ENCODE assay signal across 9 cellular contexts in the genomic region with DNA sequence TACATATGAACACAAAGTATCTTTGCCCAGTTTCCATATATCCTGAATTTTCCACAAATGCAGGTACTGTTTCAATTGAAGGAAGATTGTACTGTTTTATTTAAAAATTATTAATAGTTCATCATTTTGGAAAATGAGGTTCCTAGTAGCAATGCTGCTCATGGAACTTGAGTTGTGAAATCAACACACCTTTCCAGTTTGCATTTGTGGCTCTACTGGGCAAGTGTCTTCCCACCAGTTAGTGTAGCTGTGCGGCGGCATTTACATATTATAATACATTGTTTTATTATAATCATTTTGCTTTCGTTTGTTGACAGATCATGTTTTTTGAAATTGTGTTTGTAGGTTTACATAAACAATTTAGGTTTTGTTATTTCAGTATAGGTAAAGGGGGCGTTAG. TPM values are rescaled to one million over a fixed set of nuclear protein-coding genes. Genes with fewer than 3 reads are reported as not detected.
A peak's percentile ranks its signal among the peaks of the same experiment; 100 is the strongest.
DNase-seq lines count a peak whose midpoint lies in the region; ATAC-seq and TF ChIP-seq lines count a peak whose summit lies in the region.
"Had no signal": no experiment of that assay in that cellular context is flagged by ENCODE, and none has a peak within 500 bp of the region (broad histone marks: within the 10 kb centered on the region; RNA-seq: fewer than 3 reads in every experiment).

No MANE protein-coding gene starts in this region.

- peaks cover 39% of the 10 kb centered on the region for H3K36me3 Mint-ChIP-seq in CD4-positive, alpha-beta T cell (ENCODE audit: low read depth)
- peaks cover 35% of the 10 kb centered on the region for H3K36me3 Mint-ChIP-seq in dendritic cell treated with granulocyte-macrophage colony-stimulating factor and Interleukin-4, amounts not matched to agents 40 ng/mL and 50 ng/mL, for 4 days (ENCODE audit: low read depth)

- H3K79me2 ChIP-seq in neural cell (replicated peaks; ENCODE audit: insufficient read depth, low read length) = peaks cover 20% of the 10 kb centered on the region

- peaks cover 17% of the 10 kb centered on the region for H3K4me1 Mint-ChIP-seq in CD4-positive, alpha-beta T cell (ENCODE audit: low read depth)
- no peaks in the 10 kb centered on the region for H3K4me1 Mint-ChIP-seq in dendritic cell treated with granulocyte-macrophage colony-stimulating factor and Interleukin-4, amounts not matched to agents 40 ng/mL and 50 ng/mL, for 4 days (ENCODE audit: low read depth)

- no peak overlapping the region for H2AFZ ChIP-seq in neural cell (ENCODE audit: low read depth, low read length)

- peaks cover 4% of the 10 kb centered on the region for H3K27me3 Mint-ChIP-seq in CD4-positive, alpha-beta T cell
- H3K27me3 Mint-ChIP-seq in dendritic cell treated with granulocyte-macrophage colony-stimulating factor and Interleukin-4, amounts not matched to agents 40 ng/mL and 50 ng/mL, for 4 days = no peaks in the 10 kb centered on the region

- peak overlapping the region; percentile 100 for H3K9ac ChIP-seq in neural cell (ENCODE audit: low read length)

- H3F3A ChIP-seq in neural cell (ENCODE audit: insufficient read depth, low read length, poor library complexity, severe bottlenecking) = no peaks in the 10 kb centered on the region

- no peaks in the 10 kb centered on the region for H3K9me3 ChIP-seq in CD4-positive, alpha-beta T cell (ENCODE audit: control insufficient read depth, low read length)
- no peaks in the 10 kb centered on the region for H3K9me3 ChIP-seq in neural cell (ENCODE audit: low read length)

- CTCF ChIA-PET in CD4-positive, alpha-beta T cell (lab: Charles Lee) = no interaction called here

- H3K27ac ChIP-seq in CD4-positive, alpha-beta T cell (ENCODE audit: low read depth, low read length) = peak overlapping the region; percentile 100
- peak overlapping the region; percentile 100 for H3K27ac ChIP-seq in neural cell (ENCODE audit: low read length)

- H3K9me2 ChIP-seq in neural cell (ENCODE audit: insufficient read depth, low read length) = no peaks in the 10 kb centered on the region

- POLR2A ChIA-PET in CD4-positive, alpha-beta T cell (lab: Charles Lee) = interaction anchor here (0.9 to 1.1 kb wide), 3 partner anchors 52 to 127 kb away, joined by 3 to 4 read pairs (median 4); no protein-coding TSS in a partner anchor

- H4K20me1 ChIP-seq in neural cell (ENCODE audit: insufficient read depth) = peaks cover 13% of the 10 kb centered on the region

- TF ChIP-seq CTCF in CD4-positive, alpha-beta T cell (IDR thresholded peaks at IDR 0.05) = no peak
- TF ChIP-seq CTCF in neural cell (IDR thresholded peaks at IDR 0.05; ENCODE audit: poor library complexity, severe bottlenecking) = no peak

- no peak for ATAC-seq in CD4-positive, alpha-beta T cell (ENCODE audit: poor library complexity)
- ATAC-seq in GM21723 (IDR thresholded peaks at IDR 0.05; ENCODE audit: unreplicated experiment) = no peak
- no peak for ATAC-seq in HG03135 (IDR thresholded peaks at IDR 0.05; ENCODE audit: unreplicated experiment)
- no peak for ATAC-seq in HG03045 (IDR thresholded peaks at IDR 0.05; ENCODE audit: unreplicated experiment)

- peak overlapping the region; percentile 82 for H3K4me3 ChIP-seq in neural cell (ENCODE audit: low read length)

- peak overlapping the region; percentile 99 for H3K4me3 Mint-ChIP-seq in CD4-positive, alpha-beta T cell
- H3K4me3 Mint-ChIP-seq in dendritic cell treated with granulocyte-macrophage colony-stimulating factor and Interleukin-4, amounts not matched to agents 40 ng/mL and 50 ng/mL, for 4 days = peak overlapping the region; percentile 89

- H3K4me2 ChIP-seq in neural cell (ENCODE audit: low read length) = peak overlapping the region; percentile 55

- intact Hi-C loops in CD4-positive, alpha-beta T cell (cut with DNase I, micrococcal nuclease) = loop anchor here (5.0 to 10.0 kb wide), 5 partner anchors 50 to 593 kb away; partner anchors contain the start of genes CASK (in 1 of the 2) and USP9X (in 1 of the 2)
- intact Hi-C loops in dendritic cell treated with granulocyte-macrophage colony-stimulating factor and Interleukin-4, amounts not matched to agents 40 ng/mL and 50 ng/mL, for 4 days (cut with micrococcal nuclease) = loop anchor here (5.0 kb wide), 1 partner anchor 110 kb away; no protein-coding TSS in a partner anchor

- DNase-seq in CD4-positive, alpha-beta T cell = no peak
- DNase-seq in M059J (ENCODE audit: low read depth) = peak; percentile 36
- DNase-seq in stimulated activated CD4-positive, alpha-beta T cell treated with anti-CD3 and anti-CD28 coated beads, Interleukin-15, amount 100 ng/mL, for 24 hours = no peak
- DNase-seq: NK-92 treated with Interleukin-12 subunit alpha and Interleukin-12 subunit beta, amount 100 ng/mL, for 24 hours had no signal

- no peak for TF ChIP-seq RAD21 in neural cell (conservative IDR thresholded peaks at IDR 0.05)

- TF ChIP-seq EP300 in neural cell (conservative IDR thresholded peaks at IDR 0.05; ENCODE audit: poor library complexity, severe bottlenecking) = no peak

- H3K9me3 Mint-ChIP-seq in CD4-positive, alpha-beta T cell = no peaks in the 10 kb centered on the region
- H3K9me3 Mint-ChIP-seq in dendritic cell treated with granulocyte-macrophage colony-stimulating factor and Interleukin-4, amounts not matched to agents 40 ng/mL and 50 ng/mL, for 4 days = no peaks in the 10 kb centered on the region

- no peaks in the 10 kb centered on the region for H3K36me3 ChIP-seq in neural cell (ENCODE audit: insufficient read depth, low read length)

- H3K27me3 ChIP-seq in CD4-positive, alpha-beta T cell (ENCODE audit: control insufficient read depth, insufficient read depth, low read length) = no peaks in the 10 kb centered on the region
- H3K27me3 ChIP-seq in neural cell (ENCODE audit: insufficient read depth, low read depth, low read length) = no peaks in the 10 kb centered on the region

- peak overlapping the region; percentile 99 for H3K27ac Mint-ChIP-seq in CD4-positive, alpha-beta T cell
- peak overlapping the region; percentile 99 for H3K27ac Mint-ChIP-seq in dendritic cell treated with granulocyte-macrophage colony-stimulating factor and Interleukin-4, amounts not matched to agents 40 ng/mL and 50 ng/mL, for 4 days

TF ChIP-seq in neural cell, 6 proteins besides CTCF, POLR2A, EP300 and RAD21:
- TF ChIP-seq POLR2AphosphoS5 (IDR thresholded peaks at IDR 0.05) (no peak), SMC3 (conservative IDR thresholded peaks at IDR 0.05; ENCODE audit: poor library complexity) (no peak), EZH2 (IDR thresholded peaks at IDR 0.05; ENCODE audit: borderline replicate concordance, insufficient read depth, low read length, poor library complexity, severe bottlenecking) (no peak), MXI1 (conservative IDR thresholded peaks at IDR 0.05; ENCODE audit: poor library complexity, severe bottlenecking) (no peak), TAF1 (IDR thresholded peaks at IDR 0.05; ENCODE audit: low read depth) (no peak)
- TF ChIP-seq, protein P1, sequence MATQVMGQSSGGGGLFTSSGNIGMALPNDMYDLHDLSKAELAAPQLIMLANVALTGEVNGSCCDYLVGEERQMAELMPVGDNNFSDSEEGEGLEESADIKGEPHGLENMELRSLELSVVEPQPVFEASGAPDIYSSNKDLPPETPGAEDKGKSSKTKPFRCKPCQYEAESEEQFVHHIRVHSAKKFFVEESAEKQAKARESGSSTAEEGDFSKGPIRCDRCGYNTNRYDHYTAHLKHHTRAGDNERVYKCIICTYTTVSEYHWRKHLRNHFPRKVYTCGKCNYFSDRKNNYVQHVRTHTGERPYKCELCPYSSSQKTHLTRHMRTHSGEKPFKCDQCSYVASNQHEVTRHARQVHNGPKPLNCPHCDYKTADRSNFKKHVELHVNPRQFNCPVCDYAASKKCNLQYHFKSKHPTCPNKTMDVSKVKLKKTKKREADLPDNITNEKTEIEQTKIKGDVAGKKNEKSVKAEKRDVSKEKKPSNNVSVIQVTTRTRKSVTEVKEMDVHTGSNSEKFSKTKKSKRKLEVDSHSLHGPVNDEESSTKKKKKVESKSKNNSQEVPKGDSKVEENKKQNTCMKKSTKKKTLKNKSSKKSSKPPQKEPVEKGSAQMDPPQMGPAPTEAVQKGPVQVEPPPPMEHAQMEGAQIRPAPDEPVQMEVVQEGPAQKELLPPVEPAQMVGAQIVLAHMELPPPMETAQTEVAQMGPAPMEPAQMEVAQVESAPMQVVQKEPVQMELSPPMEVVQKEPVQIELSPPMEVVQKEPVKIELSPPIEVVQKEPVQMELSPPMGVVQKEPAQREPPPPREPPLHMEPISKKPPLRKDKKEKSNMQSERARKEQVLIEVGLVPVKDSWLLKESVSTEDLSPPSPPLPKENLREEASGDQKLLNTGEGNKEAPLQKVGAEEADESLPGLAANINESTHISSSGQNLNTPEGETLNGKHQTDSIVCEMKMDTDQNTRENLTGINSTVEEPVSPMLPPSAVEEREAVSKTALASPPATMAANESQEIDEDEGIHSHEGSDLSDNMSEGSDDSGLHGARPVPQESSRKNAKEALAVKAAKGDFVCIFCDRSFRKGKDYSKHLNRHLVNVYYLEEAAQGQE (IDR thresholded peaks at IDR 0.05; ENCODE audit: borderline replicate concordance) = no peak

RNA-seq across cellular contexts. Expression of gene DDX3X, which starts 2.0 kb away (rescaled TPM):
- total RNA-seq in CD4-positive, alpha-beta T cell = 100 to 1,000 TPM; 610 to 653 TPM
- 145 and 209 TPM in 2 replicates for total RNA-seq in M059J (2014; rRNA removed; shearing (Covaris generic))
- polyA plus RNA-seq in neural cell = 165 TPM in 2 replicates
- 319 and 366 TPM in 2 replicates for polyA minus RNA-seq in neural cell
